Comparison of ENCODE assay signal across 2 cellular contexts in the genomic region with DNA sequence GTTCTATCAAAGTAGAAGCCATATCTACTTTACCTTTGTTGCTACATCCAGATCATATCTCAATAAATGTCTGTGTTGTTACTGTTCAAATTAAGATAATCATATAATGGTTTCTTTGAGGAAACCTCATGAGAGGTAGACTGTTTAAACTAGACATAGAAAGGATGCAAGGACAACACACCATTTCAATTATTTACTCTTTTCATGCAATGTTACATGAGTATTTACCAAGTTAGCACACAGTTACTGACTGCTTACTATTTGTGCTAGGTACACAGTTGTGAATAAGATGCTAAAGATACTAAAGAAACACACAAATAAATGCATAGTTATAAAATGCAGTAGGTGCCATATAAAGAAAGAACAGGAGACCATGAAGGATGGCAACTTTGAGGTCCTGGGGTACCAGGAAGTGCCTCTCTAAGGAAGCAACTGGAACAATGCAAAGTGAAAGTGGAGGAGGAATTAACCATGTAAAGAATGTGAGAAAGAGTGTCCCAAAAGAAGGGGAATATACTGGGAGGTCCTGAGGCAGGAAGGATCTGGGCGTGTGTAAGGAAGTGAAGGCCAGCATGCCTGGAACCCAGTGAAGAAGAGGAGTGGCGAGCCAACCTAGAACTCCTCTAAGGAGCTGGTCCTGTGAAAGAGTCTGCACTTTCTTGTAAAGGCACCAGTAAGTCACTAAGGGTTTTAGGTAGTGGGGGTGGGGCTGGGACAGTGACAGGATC.
TF ChIP-seq lines count a peak whose summit lies in the region.

No MANE protein-coding gene starts in this region.

TF ChIP-seq in WTC11, 78 proteins besides CTCF, POLR2A, EP300 and RAD21 (continued from another document):
- TF ChIP-seq, protein P1, sequence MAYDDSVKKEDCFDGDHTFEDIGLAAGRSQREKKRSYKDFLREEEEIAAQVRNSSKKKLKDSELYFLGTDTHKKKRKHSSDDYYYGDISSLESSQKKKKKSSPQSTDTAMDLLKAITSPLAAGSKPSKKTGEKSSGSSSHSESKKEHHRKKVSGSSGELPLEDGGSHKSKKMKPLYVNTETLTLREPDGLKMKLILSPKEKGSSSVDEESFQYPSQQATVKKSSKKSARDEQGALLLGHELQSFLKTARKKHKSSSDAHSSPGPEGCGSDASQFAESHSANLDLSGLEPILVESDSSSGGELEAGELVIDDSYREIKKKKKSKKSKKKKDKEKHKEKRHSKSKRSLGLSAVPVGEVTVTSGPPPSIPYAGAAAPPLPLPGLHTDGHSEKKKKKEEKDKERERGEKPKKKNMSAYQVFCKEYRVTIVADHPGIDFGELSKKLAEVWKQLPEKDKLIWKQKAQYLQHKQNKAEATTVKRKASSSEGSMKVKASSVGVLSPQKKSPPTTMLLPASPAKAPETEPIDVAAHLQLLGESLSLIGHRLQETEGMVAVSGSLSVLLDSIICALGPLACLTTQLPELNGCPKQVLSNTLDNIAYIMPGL (CRISPR knock-in tag; IDR thresholded peaks at IDR 0.05), result no peak
- TF ChIP-seq KAT7 (CRISPR knock-in tag; IDR thresholded peaks at IDR 0.05; ENCODE audit: borderline replicate concordance), result no peak
- TF ChIP-seq OVOL2 (CRISPR knock-in tag; IDR thresholded peaks at IDR 0.05; ENCODE audit: borderline replicate concordance), result no peak
- TF ChIP-seq NFATC4 (CRISPR knock-in tag; IDR thresholded peaks at IDR 0.05), result no peak
- no peak for TF ChIP-seq STAT6 (CRISPR knock-in tag; conservative IDR thresholded peaks at IDR 0.05; ENCODE audit: low read depth)
- no peak for TF ChIP-seq CREM (CRISPR knock-in tag; IDR thresholded peaks at IDR 0.05)
- TF ChIP-seq, protein P2, sequence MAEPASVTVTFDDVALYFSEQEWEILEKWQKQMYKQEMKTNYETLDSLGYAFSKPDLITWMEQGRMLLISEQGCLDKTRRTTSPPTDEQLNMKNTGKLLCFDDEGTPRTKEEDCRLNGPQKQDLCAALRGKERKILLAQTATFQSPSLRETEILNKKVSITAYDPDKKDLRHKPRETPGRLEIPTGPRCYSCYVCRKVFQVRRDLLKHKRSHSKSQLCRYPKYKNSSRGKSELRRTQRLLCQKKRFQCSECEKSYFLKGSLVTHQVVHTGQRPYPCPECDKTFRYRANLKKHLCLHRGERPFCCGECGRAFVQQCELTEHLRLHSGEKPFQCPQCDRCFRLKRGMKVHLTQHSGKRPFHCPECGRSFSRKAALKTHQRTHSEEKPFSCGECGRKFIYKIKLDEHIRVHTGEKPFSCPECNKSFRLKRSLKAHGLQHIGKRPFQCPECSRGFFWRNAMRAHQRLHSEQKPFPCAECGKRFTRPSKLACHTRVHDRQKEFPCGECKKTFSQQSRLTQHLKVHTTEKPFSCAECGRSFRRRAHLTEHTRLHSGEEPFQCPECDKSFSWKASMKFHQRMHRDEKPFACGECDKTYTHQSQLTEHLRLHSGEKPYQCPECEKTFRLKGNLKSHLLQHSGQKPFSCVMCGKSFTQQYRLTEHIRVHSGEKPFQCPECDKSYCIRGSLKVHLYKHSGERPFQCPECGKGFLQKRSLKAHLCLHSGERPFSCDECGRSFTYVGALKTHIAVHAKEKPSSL (CRISPR knock-in tag; conservative IDR thresholded peaks at IDR 0.05), result no peak
- no peak for TF ChIP-seq SMAD3 (CRISPR knock-in tag; IDR thresholded peaks at IDR 0.05; ENCODE audit: borderline replicate concordance)
- TF ChIP-seq NFE2L1 (CRISPR knock-in tag; IDR thresholded peaks at IDR 0.05), result no peak
- no peak for TF ChIP-seq ZNF396 (CRISPR knock-in tag; IDR thresholded peaks at IDR 0.05; ENCODE audit: borderline replicate concordance)
- TF ChIP-seq USF1 (CRISPR knock-in tag; IDR thresholded peaks at IDR 0.05), result no peak
- TF ChIP-seq E2F1 (CRISPR knock-in tag; IDR thresholded peaks at IDR 0.05), result no peak
- no peak for TF ChIP-seq TEAD4 (CRISPR knock-in tag; IDR thresholded peaks at IDR 0.05)

TF ChIP-seq in liver, 16 proteins besides CTCF, POLR2A, EP300 and RAD21 (continued from another document):
- TF ChIP-seq, protein P3, sequence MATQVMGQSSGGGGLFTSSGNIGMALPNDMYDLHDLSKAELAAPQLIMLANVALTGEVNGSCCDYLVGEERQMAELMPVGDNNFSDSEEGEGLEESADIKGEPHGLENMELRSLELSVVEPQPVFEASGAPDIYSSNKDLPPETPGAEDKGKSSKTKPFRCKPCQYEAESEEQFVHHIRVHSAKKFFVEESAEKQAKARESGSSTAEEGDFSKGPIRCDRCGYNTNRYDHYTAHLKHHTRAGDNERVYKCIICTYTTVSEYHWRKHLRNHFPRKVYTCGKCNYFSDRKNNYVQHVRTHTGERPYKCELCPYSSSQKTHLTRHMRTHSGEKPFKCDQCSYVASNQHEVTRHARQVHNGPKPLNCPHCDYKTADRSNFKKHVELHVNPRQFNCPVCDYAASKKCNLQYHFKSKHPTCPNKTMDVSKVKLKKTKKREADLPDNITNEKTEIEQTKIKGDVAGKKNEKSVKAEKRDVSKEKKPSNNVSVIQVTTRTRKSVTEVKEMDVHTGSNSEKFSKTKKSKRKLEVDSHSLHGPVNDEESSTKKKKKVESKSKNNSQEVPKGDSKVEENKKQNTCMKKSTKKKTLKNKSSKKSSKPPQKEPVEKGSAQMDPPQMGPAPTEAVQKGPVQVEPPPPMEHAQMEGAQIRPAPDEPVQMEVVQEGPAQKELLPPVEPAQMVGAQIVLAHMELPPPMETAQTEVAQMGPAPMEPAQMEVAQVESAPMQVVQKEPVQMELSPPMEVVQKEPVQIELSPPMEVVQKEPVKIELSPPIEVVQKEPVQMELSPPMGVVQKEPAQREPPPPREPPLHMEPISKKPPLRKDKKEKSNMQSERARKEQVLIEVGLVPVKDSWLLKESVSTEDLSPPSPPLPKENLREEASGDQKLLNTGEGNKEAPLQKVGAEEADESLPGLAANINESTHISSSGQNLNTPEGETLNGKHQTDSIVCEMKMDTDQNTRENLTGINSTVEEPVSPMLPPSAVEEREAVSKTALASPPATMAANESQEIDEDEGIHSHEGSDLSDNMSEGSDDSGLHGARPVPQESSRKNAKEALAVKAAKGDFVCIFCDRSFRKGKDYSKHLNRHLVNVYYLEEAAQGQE (IDR thresholded peaks at IDR 0.05), result no peak
- no peak for TF ChIP-seq ZBTB33 (IDR thresholded peaks at IDR 0.05)
- TF ChIP-seq TAF1 (conservative IDR thresholded peaks at IDR 0.05), result no peak
